15 cellular contexts compared by ENCODE assay signal in the genomic region with DNA sequence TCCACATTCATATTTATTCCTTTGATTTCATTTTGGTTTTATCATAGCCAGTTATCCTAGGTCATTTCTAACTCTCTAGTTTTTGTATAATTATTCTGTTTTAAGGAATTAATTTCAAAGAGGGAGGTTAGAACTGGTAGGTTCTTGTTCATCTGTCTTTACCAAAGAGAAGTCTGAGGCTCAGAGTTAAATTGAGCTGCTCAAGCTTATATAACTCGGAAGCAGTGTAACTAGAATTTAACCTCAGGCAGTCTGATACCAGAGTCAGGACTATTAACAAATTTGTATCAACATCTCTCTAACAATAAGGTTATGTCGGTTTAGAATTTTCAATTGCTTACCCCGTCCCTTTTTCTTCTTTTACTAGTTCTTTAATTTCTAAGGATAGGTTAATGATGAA.
DNase-seq lines count a peak whose midpoint lies in the region; ATAC-seq, FAIRE-seq and TF ChIP-seq lines count a peak whose summit lies in the region.
"Had no signal": no experiment of that assay in that cellular context is flagged by ENCODE, and none has a peak within 500 bp of the region (broad histone marks: within the 10 kb centered on the region; RNA-seq: fewer than 3 reads in every experiment).

No MANE protein-coding gene starts in this region.

- H3K9ac ChIP-seq in SU-DHL-6 (ENCODE audit: low read length), result peak overlapping the region; percentile 24; the same call in 1 of the 2 replicates

- peak overlapping the region; percentile 84 for H3K27ac ChIP-seq in SU-DHL-6 (ENCODE audit: low read depth, low read length)
- H3K27ac ChIP-seq in left ventricle myocardium inferior (replicated peaks), result peak overlapping the region; percentile 64
- H3K27ac ChIP-seq: RWPE1 had no signal

- H3K36me3 ChIP-seq in SU-DHL-6 (ENCODE audit: low read length) (no peaks in the 10 kb centered on the region), left ventricle myocardium inferior (no peaks in the 10 kb centered on the region), neuron (ENCODE audit: insufficient read depth, low read length) (no peaks in the 10 kb centered on the region)

- H3F3A ChIP-seq in SU-DHL-6 (ENCODE audit: insufficient read depth), result peaks cover 74% of the 10 kb centered on the region

- no peaks in the 10 kb centered on the region for H3K9me3 ChIP-seq in SU-DHL-6 (ENCODE audit: insufficient read depth, low read length)
- H3K9me3 ChIP-seq in left ventricle myocardium inferior (replicated peaks), result no peaks in the 10 kb centered on the region
- no peaks in the 10 kb centered on the region for H3K9me3 ChIP-seq in neuron (ENCODE audit: low read length)
- H3K9me3 ChIP-seq: Caco-2 had no signal

- H3K4me2 ChIP-seq in SU-DHL-6 (ENCODE audit: low read depth, low read length, poor library complexity, severe bottlenecking), result peak overlapping the region; percentile 48

- intact Hi-C loops in left ventricle myocardium inferior (cut with micrococcal nuclease) (no loop called here), natural killer cell (cut with micrococcal nuclease) (no loop called here)

- H3K4me1 ChIP-seq in left ventricle myocardium inferior (peaks cover 82% of the 10 kb centered on the region), neuron (ENCODE audit: insufficient read depth, low read length) (peaks cover 19% of the 10 kb centered on the region)

- no peak for ATAC-seq in natural killer cell

- no peaks in the 10 kb centered on the region for H3K9me3 Mint-ChIP-seq in natural killer cell

- peaks cover 86% of the 10 kb centered on the region for H3K79me2 ChIP-seq in SU-DHL-6 (ENCODE audit: insufficient read depth, low read length)

- TF ChIP-seq CTCF in SU-DHL-6 (IDR thresholded peaks at IDR 0.05; ENCODE audit: insufficient read depth, low read length, poor library complexity, severe bottlenecking) (no peak), left ventricle myocardium inferior (IDR thresholded peaks at IDR 0.05; ENCODE audit: borderline replicate concordance) (no peak), natural killer cell (IDR thresholded peaks at IDR 0.05) (no peak)

- H3K27me3 ChIP-seq in SU-DHL-6 (ENCODE audit: low read length) (no peaks in the 10 kb centered on the region), left ventricle myocardium inferior (ENCODE audit: low read depth) (no peaks in the 10 kb centered on the region), neuron (ENCODE audit: insufficient read depth, low read length) (no peaks in the 10 kb centered on the region)

- no peaks in the 10 kb centered on the region for H4K20me1 ChIP-seq in SU-DHL-6 (ENCODE audit: low read depth, low read length)

- H3K9me2 ChIP-seq in SU-DHL-6 (replicated peaks; ENCODE audit: insufficient read depth, low read length), result no peaks in the 10 kb centered on the region

- H3K4me3 ChIP-seq in SU-DHL-6 (ENCODE audit: insufficient read depth, low read length, poor library complexity, severe bottlenecking) (no peak overlapping the region), left ventricle myocardium inferior (peak overlapping the region; percentile 28), neuron (ENCODE audit: low read length) (peak overlapping the region; percentile 12)

- H3K4me1 Mint-ChIP-seq in natural killer cell, result peaks cover 34 to 45% of the 10 kb centered on the region in 2 donors

- no peaks in the 10 kb centered on the region for H3K27me3 Mint-ChIP-seq in natural killer cell (ENCODE audit: low read depth in 2 of 2)

- DNase-seq in left ventricle myocardium inferior, result no peak
- DNase-seq in middle frontal gyrus (ENCODE audit: extremely low spot score, low spot score), result no peak
- DNase-seq in activated CD4-positive, alpha-beta T cell treated with anti-CD3 and anti-CD28 coated beads, Interleukin-2, amount 50 U/mL, for 4 hours, result no peak
- no peak for DNase-seq in natural killer cell
- DNase-seq: Caco-2, EL, NCI-H1417 treated with DMSO at 0.1 percent for 48 hours, NCI-H1930, NCI-H446, NCI-H69 had no signal

- no peaks in the 10 kb centered on the region for H3K36me3 Mint-ChIP-seq in natural killer cell

- H2AFZ ChIP-seq in SU-DHL-6 (ENCODE audit: low read depth, low read length, severe bottlenecking) (no peak overlapping the region), neuron (ENCODE audit: low read depth, low read length) (no peak overlapping the region)

- H3K4me3 Mint-ChIP-seq in natural killer cell, result no peak overlapping the region

- H3K27ac Mint-ChIP-seq in natural killer cell, result no peak overlapping the region

- FAIRE-seq in G401.6 (lab: Jason Lieb, UNC), result peak; percentile 23
- FAIRE-seq: H1 had no signal
